Comparison of ENCODE assay signal across 9 cellular contexts in genomic region chr20:50048420-50049166, GRCh38.
DNase-seq lines count a peak whose midpoint lies in the region; ATAC-seq, FAIRE-seq and TF ChIP-seq lines count a peak whose summit lies in the region.
"Had no signal": no experiment of that assay in that cellular context is flagged by ENCODE, and none has a peak within 500 bp of the region (broad histone marks: within the 10 kb centered on the region; RNA-seq: fewer than 3 reads in every experiment).

No MANE protein-coding gene starts in this region.

- no peaks in the 10 kb centered on the region for H3K36me3 Mint-ChIP-seq in mesothelial cell of epicardium
- no peaks in the 10 kb centered on the region for H3K36me3 Mint-ChIP-seq in activated T-helper 1 cell treated with anti-CD3 and anti-CD28 coated beads, Interleukin-12 subunit alpha, Interleukin-12 subunit beta, Interleukin-2, Interleukin-4 antibody, amounts not matched to agents 30 ng/mL and 10 ng/mL and 1 ng/mL, durations not matched to agents 14 hours and 24 hours and 36 hours (ENCODE audit: low read depth)
- H3K36me3 Mint-ChIP-seq: activated naive CD4-positive, alpha-beta T cell treated with anti-CD3 and anti-CD28 coated beads, Interleukin-2, amount 10 ng/mL, durations not matched to agents 7 days and 5 days had no signal

- H3K4me1 ChIP-seq in transverse colon: peaks cover 0 to 12% (median 0%) of the 10 kb centered on the region in 4 donors

- TF ChIP-seq CTCF in mesothelial cell of epicardium (IDR thresholded peaks at IDR 0.05; ENCODE audit: unreplicated experiment) (no peak), transverse colon (IDR thresholded peaks at IDR 0.05) (no peak)

- peak overlapping the region in 1 of 4 donors; percentile 61 for H3K27ac ChIP-seq in transverse colon

- in situ Hi-C loops in transverse colon (cut with MboI; ENCODE audit: low pct_ligation_motif_present in 1 of 4, low pct_unique_long_range_greater_than_20kb in 1 of 4, low sequenced_read_pairs in 3 of 4): no loop called here

- H3K4me3 ChIP-seq in transverse colon: no peak overlapping the region

- peaks cover 3% of the 10 kb centered on the region for H3K9me3 Mint-ChIP-seq in mesothelial cell of epicardium
- H3K9me3 Mint-ChIP-seq in activated T-helper 1 cell treated with anti-CD3 and anti-CD28 coated beads, Interleukin-12 subunit alpha, Interleukin-12 subunit beta, Interleukin-2, Interleukin-4 antibody, amounts not matched to agents 30 ng/mL and 10 ng/mL and 1 ng/mL, durations not matched to agents 14 hours and 24 hours and 36 hours: no peaks in the 10 kb centered on the region
- H3K9me3 Mint-ChIP-seq: activated naive CD4-positive, alpha-beta T cell treated with anti-CD3 and anti-CD28 coated beads, Interleukin-2, amount 10 ng/mL, durations not matched to agents 7 days and 5 days had no signal

- H3K27me3 Mint-ChIP-seq in mesothelial cell of epicardium (ENCODE audit: low read depth): no peaks in the 10 kb centered on the region
- H3K27me3 Mint-ChIP-seq in activated T-helper 1 cell treated with anti-CD3 and anti-CD28 coated beads, Interleukin-12 subunit alpha, Interleukin-12 subunit beta, Interleukin-2, Interleukin-4 antibody, amounts not matched to agents 30 ng/mL and 10 ng/mL and 1 ng/mL, durations not matched to agents 14 hours and 24 hours and 36 hours (ENCODE audit: insufficient read depth): peaks cover 11% of the 10 kb centered on the region

- peak overlapping the region; percentile 31 for H3K27ac Mint-ChIP-seq in mesothelial cell of epicardium
- H3K27ac Mint-ChIP-seq in activated T-helper 1 cell treated with anti-CD3 and anti-CD28 coated beads, Interleukin-12 subunit alpha, Interleukin-12 subunit beta, Interleukin-2, Interleukin-4 antibody, amounts not matched to agents 30 ng/mL and 10 ng/mL and 1 ng/mL, durations not matched to agents 14 hours and 24 hours and 36 hours: no peak overlapping the region
- H3K27ac Mint-ChIP-seq: activated naive CD4-positive, alpha-beta T cell treated with anti-CD3 and anti-CD28 coated beads, Interleukin-2, amount 10 ng/mL, durations not matched to agents 7 days and 5 days had no signal

- no peak for FAIRE-seq in GM19239 (lab: Jason Lieb, UNC)

- 71 to 79% methylated on average over 8 to 16 of the region's 16 CpGs for WGBS in transverse colon (ENCODE audit: low coverage in 1 of 2), 2 donors

- DNase-seq in activated CD4-positive, CD25-positive, alpha-beta regulatory T cell (lab: John Stamatoyannopoulos, UW): no peak
- peak; percentile 32 to 44 for DNase-seq in activated T-cell treated with anti-CD3 and anti-CD28 coated beads, Interleukin-2, amount 50 U/mL, for 48 hours
- DNase-seq in mesothelial cell of epicardium (ENCODE audit: low spot score in 2 of 2, unreplicated experiment in 2 of 2) (no peak), transverse colon (peak; percentile 46), GM19239 (ENCODE audit: insufficient read length, low spot score) (no peak)
- DNase-seq in activated T-helper 1 cell treated with anti-CD3 and anti-CD28 coated beads, Interleukin-12 subunit alpha, Interleukin-12 subunit beta, Interleukin-2, Interleukin-4 antibody, amounts not matched to agents 30 ng/mL and 10 ng/mL and 1 ng/mL, durations not matched to agents 14 hours and 24 hours and 36 hours (ENCODE audit: low spot score): no peak
- DNase-seq: activated naive CD4-positive, alpha-beta T cell treated with anti-CD3 and anti-CD28 coated beads, Interleukin-2, amount 10 ng/mL, durations not matched to agents 7 days and 5 days had no signal

- ATAC-seq in activated CD4-positive, CD25-positive, alpha-beta regulatory T cell treated with anti-CD3 and anti-CD28 coated beads, Interleukin-2, amount 50 U/mL, for 24 hours: peak; percentile 46 to 60
- ATAC-seq in HG02759 (IDR thresholded peaks at IDR 0.05; ENCODE audit: unreplicated experiment): no peak

- H3K4me1 Mint-ChIP-seq in mesothelial cell of epicardium: peaks cover 3% of the 10 kb centered on the region
- peaks cover 4% of the 10 kb centered on the region for H3K4me1 Mint-ChIP-seq in activated T-helper 1 cell treated with anti-CD3 and anti-CD28 coated beads, Interleukin-12 subunit alpha, Interleukin-12 subunit beta, Interleukin-2, Interleukin-4 antibody, amounts not matched to agents 30 ng/mL and 10 ng/mL and 1 ng/mL, durations not matched to agents 14 hours and 24 hours and 36 hours (ENCODE audit: low read depth)

- no peaks in the 10 kb centered on the region for H3K36me3 ChIP-seq in transverse colon

- no peaks in the 10 kb centered on the region for H3K9me3 ChIP-seq in transverse colon

- no peak for TF ChIP-seq EP300 in transverse colon (IDR thresholded peaks at IDR 0.05; ENCODE audit: low read depth)

- peaks cover 4% of the 10 kb centered on the region for H3K27me3 ChIP-seq in transverse colon

- intact Hi-C loops in transverse colon (cut with DNase I; ENCODE audit: low total_unique reads): no loop called here
- intact Hi-C loops in activated T-helper 1 cell treated with anti-CD3 and anti-CD28 coated beads, Interleukin-12 subunit alpha, Interleukin-12 subunit beta, Interleukin-2, Interleukin-4 antibody, amounts not matched to agents 30 ng/mL and 10 ng/mL and 1 ng/mL, durations not matched to agents 14 hours and 24 hours and 36 hours (cut with micrococcal nuclease): no loop called here

- H3K4me3 Mint-ChIP-seq in mesothelial cell of epicardium: no peak overlapping the region
- no peak overlapping the region for H3K4me3 Mint-ChIP-seq in activated T-helper 1 cell treated with anti-CD3 and anti-CD28 coated beads, Interleukin-12 subunit alpha, Interleukin-12 subunit beta, Interleukin-2, Interleukin-4 antibody, amounts not matched to agents 30 ng/mL and 10 ng/mL and 1 ng/mL, durations not matched to agents 14 hours and 24 hours and 36 hours
- H3K4me3 Mint-ChIP-seq: activated naive CD4-positive, alpha-beta T cell treated with anti-CD3 and anti-CD28 coated beads, Interleukin-2, amount 10 ng/mL, durations not matched to agents 7 days and 5 days had no signal

- TF ChIP-seq POLR2A in transverse colon (IDR thresholded peaks at IDR 0.05): no peak

Comparison
In these comparisons a context has a peak if more than half of its experiments do, and no peak if none do; other contexts are left out.
1. DNase-seq: peak in activated T-cell treated with anti-CD3 and anti-CD28 coated beads, Interleukin-2, amount 50 U/mL, for 48 hours (2 of 2) and transverse colon (single experiment); none in activated CD4-positive, CD25-positive, alpha-beta regulatory T cell (0 of 4), mesothelial cell of epicardium (0 of 2), GM19239 (single experiment) and activated T-helper 1 cell treated with anti-CD3 and anti-CD28 coated beads, Interleukin-12 subunit alpha, Interleukin-12 subunit beta, Interleukin-2, Interleukin-4 antibody, amounts not matched to agents 30 ng/mL and 10 ng/mL and 1 ng/mL, durations not matched to agents 14 hours and 24 hours and 36 hours (single experiment).